16 cellular contexts compared by ENCODE assay signal in the genomic region with DNA sequence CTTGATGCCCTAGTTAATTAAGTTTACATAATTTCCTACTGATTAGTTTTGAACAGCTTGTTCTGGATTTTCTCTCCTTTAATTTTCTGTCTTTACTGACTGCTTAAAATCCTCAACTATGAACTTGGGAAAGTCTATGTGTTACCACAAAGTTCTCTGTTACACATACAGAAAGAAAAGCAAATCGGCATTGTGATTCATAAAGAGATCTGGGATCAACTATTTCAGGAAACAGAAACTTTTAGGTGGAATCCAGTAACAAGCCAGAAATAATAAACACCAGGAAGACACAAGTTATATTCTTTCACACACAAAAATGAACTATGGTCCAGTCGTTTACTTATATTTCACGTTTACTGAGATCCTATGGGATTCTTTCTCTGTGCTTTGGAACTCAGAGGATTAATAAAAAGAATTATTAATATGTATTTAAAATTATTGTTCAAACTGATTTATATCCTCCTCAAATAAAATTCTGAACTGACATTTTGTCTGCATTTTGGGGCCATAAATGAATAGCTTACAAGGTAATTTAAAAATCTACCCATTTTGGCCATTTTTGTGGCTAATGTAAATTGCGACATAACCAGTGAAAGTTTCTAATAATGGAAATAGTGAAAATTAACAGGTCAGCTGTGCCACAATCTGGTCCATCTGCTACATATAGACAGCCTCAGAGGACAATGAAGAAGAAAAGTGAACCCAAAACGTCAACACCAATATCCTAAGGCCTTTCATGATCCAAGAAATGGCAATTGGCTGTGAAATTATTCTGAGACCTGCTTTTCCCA.
DNase-seq lines count a peak whose midpoint lies in the region; ATAC-seq lines count a peak whose summit lies in the region.
"Had no signal": no experiment of that assay in that cellular context is flagged by ENCODE, and none has a peak within 500 bp of the region (broad histone marks: within the 10 kb centered on the region; RNA-seq: fewer than 3 reads in every experiment).

No MANE protein-coding gene starts in this region.

- CTCF ChIA-PET in activated naive CD4-positive, alpha-beta T cell treated with anti-CD3 and anti-CD28 coated beads for 36 hours (lab: Charles Lee), result no interaction called here

- no peak overlapping the region for H3K27ac Mint-ChIP-seq in activated naive CD4-positive, alpha-beta T cell treated with anti-CD3 and anti-CD28 coated beads for 36 hours
- H3K27ac Mint-ChIP-seq: activated naive CD8-positive, alpha-beta T cell had no signal

- no peak overlapping the region for H3K4me3 Mint-ChIP-seq in activated naive CD4-positive, alpha-beta T cell treated with anti-CD3 and anti-CD28 coated beads for 36 hours
- H3K4me3 Mint-ChIP-seq: activated naive CD8-positive, alpha-beta T cell had no signal

- no peaks in the 10 kb centered on the region for H3K9me3 Mint-ChIP-seq in activated naive CD4-positive, alpha-beta T cell treated with anti-CD3 and anti-CD28 coated beads for 36 hours

- H3K27ac ChIP-seq in caudate nucleus (ENCODE audit: low read depth, low read length), result peak overlapping the region; percentile 18
- H3K27ac ChIP-seq: coronary artery had no signal

- peak; percentile 13 for DNase-seq in AG08396 (ENCODE audit: low spot score)
- DNase-seq in LHCN-M2 (ENCODE audit: low read depth), result peak; percentile 64
- DNase-seq in caudate nucleus (lab: John Stamatoyannopoulos, UW), result no peak
- peak; percentile 36 for DNase-seq in glomerular endothelial cell (ENCODE audit: extremely low read depth, low read depth, low spot score)
- no peak for DNase-seq in NCI-H524 (lab: John Stamatoyannopoulos, UW)
- DNase-seq in activated naive CD4-positive, alpha-beta T cell treated with anti-CD3 and anti-CD28 coated beads for 36 hours, result no peak
- no peak for DNase-seq in COLO829 (ENCODE audit: low spot score)
- DNase-seq: activated T-cell treated with anti-CD3 and anti-CD28 coated beads, Interleukin-2, amount 50 U/mL, for 1 hour; erythroblast; Karpas-422; left colon; NCI-H1436; stimulated activated naive CD8-positive, alpha-beta T cell treated with anti-CD3 and anti-CD28 coated beads, Interleukin-15, Interleukin-2, amounts not matched to agents 100 U/mL and 50 U/mL, for 24 hours had no signal

- no peak for ATAC-seq in GM18870 (IDR thresholded peaks at IDR 0.05; ENCODE audit: unreplicated experiment)
- ATAC-seq: left colon; stimulated activated naive CD8-positive, alpha-beta T cell treated with anti-CD3 and anti-CD28 coated beads, Interleukin-15, Interleukin-2, amounts not matched to agents 100 U/mL and 50 U/mL, for 24 hours had no signal

- peaks cover 11% of the 10 kb centered on the region for H3K27me3 Mint-ChIP-seq in activated naive CD4-positive, alpha-beta T cell treated with anti-CD3 and anti-CD28 coated beads for 36 hours (ENCODE audit: low read depth)

- H3K4me1 Mint-ChIP-seq in activated naive CD4-positive, alpha-beta T cell treated with anti-CD3 and anti-CD28 coated beads for 36 hours (ENCODE audit: low read depth), result no peaks in the 10 kb centered on the region

- no peaks in the 10 kb centered on the region for H3K36me3 Mint-ChIP-seq in activated naive CD4-positive, alpha-beta T cell treated with anti-CD3 and anti-CD28 coated beads for 36 hours (ENCODE audit: low read depth)
- H3K36me3 Mint-ChIP-seq: activated naive CD8-positive, alpha-beta T cell had no signal

- intact Hi-C loops in activated naive CD4-positive, alpha-beta T cell treated with anti-CD3 and anti-CD28 coated beads for 36 hours (cut with micrococcal nuclease), result no loop called here

Comparison
In these comparisons a context has a peak if more than half of its experiments do, and no peak if none do; other contexts are left out.
1. DNase-seq: peak in AG08396 (single experiment), LHCN-M2 (single experiment) and glomerular endothelial cell (single experiment); none in caudate nucleus (0 of 61), NCI-H524 (0 of 2), activated naive CD4-positive, alpha-beta T cell treated with anti-CD3 and anti-CD28 coated beads for 36 hours (single experiment) and COLO829 (single experiment).